12 cellular contexts compared by ENCODE assay signal in the genomic region with DNA sequence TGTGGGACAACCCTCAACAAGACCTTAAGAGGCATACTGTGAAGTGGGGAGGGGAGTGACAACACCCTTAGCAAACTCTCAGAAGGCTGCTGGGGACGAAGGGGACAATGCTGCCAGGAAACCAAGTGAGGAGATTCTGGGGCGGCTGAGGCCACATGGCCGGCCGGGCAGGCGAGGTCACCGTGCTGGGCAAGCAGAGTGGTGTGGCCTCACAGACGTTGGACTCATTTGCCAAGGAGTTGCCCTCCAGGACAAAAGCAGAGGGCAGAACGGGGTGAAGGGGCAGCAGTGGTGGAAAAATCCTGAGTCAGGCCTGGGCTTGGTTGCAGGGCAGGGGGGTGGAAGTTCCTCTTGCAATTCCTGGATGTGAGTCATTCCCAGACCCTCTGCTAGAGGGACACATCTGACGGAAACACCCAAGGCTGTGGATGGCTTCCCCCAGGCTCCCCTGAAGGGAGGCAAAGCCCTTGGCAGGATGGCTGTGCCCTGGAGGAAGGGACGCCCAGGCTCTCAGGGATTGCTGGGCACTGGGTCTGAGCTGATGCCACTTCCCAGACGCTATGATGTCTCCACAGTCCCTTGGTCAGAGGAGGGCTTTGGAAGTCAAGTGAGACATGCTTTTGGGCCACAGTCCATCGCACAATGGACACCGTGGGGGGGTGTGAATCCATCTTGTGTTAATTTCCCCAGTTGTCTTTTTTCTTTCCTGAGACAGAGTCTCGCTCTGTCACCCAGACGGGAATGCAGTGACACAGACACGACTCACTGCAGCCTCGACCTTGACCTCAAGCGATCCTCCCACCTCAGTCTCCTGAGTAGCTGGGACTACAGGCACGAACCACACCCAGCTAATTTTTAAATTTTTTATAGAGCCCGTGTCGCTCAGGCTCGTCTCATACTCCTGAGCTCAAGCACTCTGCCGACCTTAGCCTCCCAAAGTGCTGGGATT. TPM values are rescaled to one million over a fixed set of nuclear protein-coding genes. Genes with fewer than 3 reads are reported as not detected.
A peak's percentile ranks its signal among the peaks of the same experiment; 100 is the strongest.
DNase-seq lines count a peak whose midpoint lies in the region; ATAC-seq and TF ChIP-seq lines count a peak whose summit lies in the region.
"Had no signal": no experiment of that assay in that cellular context is flagged by ENCODE, and none has a peak within 500 bp of the region (broad histone marks: within the 10 kb centered on the region; RNA-seq: fewer than 3 reads in every experiment).

No MANE protein-coding gene starts in this region.

- BruUV-seq in PC-3 (replicated peaks; lab: Mats Ljungman, UMichigan), result TSS peak; percentile 60

- H4K8ac ChIP-seq in mesenchymal stem cell (ENCODE audit: low read length), result peak overlapping the region; percentile 91

- no peaks in the 10 kb centered on the region for H3F3A ChIP-seq in PC-3 (ENCODE audit: low read length, unreplicated experiment)

- CTCF ChIA-PET in PC-3 (lab: Charles Lee), result no interaction called here

- intact Hi-C loops in PC-3 (cut with micrococcal nuclease), result no loop called here

- H2BK5ac ChIP-seq in mesenchymal stem cell (ENCODE audit: low read depth, low read length, poor library complexity, severe bottlenecking), result no peak overlapping the region

- peak overlapping the region; percentile 77 for H2AFZ ChIP-seq in PC-3 (ENCODE audit: low read length)
- no peak overlapping the region for H2AFZ ChIP-seq in mesenchymal stem cell (ENCODE audit: low read depth, low read length)
- H2AFZ ChIP-seq in hepatocyte, result no peak overlapping the region
- H2AFZ ChIP-seq: GM23338 had no signal

- POLR2A ChIA-PET in PC-3 (lab: Charles Lee; ENCODE audit: unreplicated experiment), result no interaction called here

- H4K20me1 ChIP-seq in PC-3 (ENCODE audit: low read length) (no peaks in the 10 kb centered on the region), hepatocyte (ENCODE audit: insufficient read depth, poor library complexity, severe bottlenecking) (no peaks in the 10 kb centered on the region)

- H3K9me3 ChIP-seq in PC-3 (ENCODE audit: low read length), result no peaks in the 10 kb centered on the region
- H3K9me3 ChIP-seq in mesenchymal stem cell (ENCODE audit: control insufficient read depth, low read length), result no peaks in the 10 kb centered on the region
- no peaks in the 10 kb centered on the region for H3K9me3 ChIP-seq in hepatocyte (ENCODE audit: low read depth)

- H3K4me1 ChIP-seq in PC-3 (ENCODE audit: insufficient read depth, low read length) (peaks cover 19% of the 10 kb centered on the region), mesenchymal stem cell (ENCODE audit: control insufficient read depth, insufficient read depth, low read depth, low read length) (peaks cover 9% of the 10 kb centered on the region), hepatocyte (ENCODE audit: insufficient read depth) (no peaks in the 10 kb centered on the region)

- H3K14ac ChIP-seq in mesenchymal stem cell (ENCODE audit: low read length in 2 of 2), result peak overlapping the region in 1 of 2 experiments; percentile 13

- no peaks in the 10 kb centered on the region for H3K27me3 ChIP-seq in PC-3 (ENCODE audit: low read length)
- H3K27me3 ChIP-seq in mesenchymal stem cell (ENCODE audit: control insufficient read depth in 1 of 2, insufficient read depth in 1 of 2, low read length in 2 of 2), result peaks cover 0 to 18% of the 10 kb centered on the region in 2 experiments
- no peaks in the 10 kb centered on the region for H3K27me3 ChIP-seq in hepatocyte
- H3K27me3 ChIP-seq: brain microvascular endothelial cell had no signal

- H3K79me1 ChIP-seq in mesenchymal stem cell (replicated peaks; ENCODE audit: low read length, poor library complexity, severe bottlenecking), result no peaks in the 10 kb centered on the region

- no peak overlapping the region for H2BK120ac ChIP-seq in mesenchymal stem cell (ENCODE audit: low read depth, low read length)

- H3K4ac ChIP-seq in mesenchymal stem cell (ENCODE audit: low read depth in 1 of 2, low read length in 2 of 2), result peak overlapping the region in 1 of 2 experiments; percentile 28

- 57% methylated on average over 23 of the region's 23 CpGs for WGBS in mesenchymal stem cell
- WGBS in hepatocyte (ENCODE audit: low lambda C conversion rate, missing lambda C conversion rate), result 80% methylated on average over 23 of the region's 23 CpGs

- H3K27ac ChIP-seq in PC-3 (ENCODE audit: low read length), result peak overlapping the region; percentile 93
- H3K27ac ChIP-seq in mesenchymal stem cell (ENCODE audit: low read length, poor library complexity, severe bottlenecking), result no peak overlapping the region
- no peak overlapping the region for H3K27ac ChIP-seq in hepatocyte
- H3K27ac ChIP-seq: brain microvascular endothelial cell had no signal

- H2BK12ac ChIP-seq in mesenchymal stem cell (ENCODE audit: low read length in 2 of 2), result peak overlapping the region; percentile 17 to 76

- DNase-seq in A172 (ENCODE audit: low spot score), result peak; percentile 61
- peak; percentile 73 for DNase-seq in PC-3
- peak; percentile 66 for DNase-seq in fibroblast of gingiva (ENCODE audit: low read depth)
- peak; percentile 76 for DNase-seq in mesenchymal stem cell
- DNase-seq in hepatocyte (ENCODE audit: low spot score), result no peak
- DNase-seq in effector CD8-positive, alpha-beta T cell (lab: John Stamatoyannopoulos, UW), result no peak
- DNase-seq: activated CD4-positive, alpha-beta T cell treated with anti-CD3 and anti-CD28 coated beads, Interleukin-2, amount 10 ng/mL, durations not matched to agents 7 days and 5 days; brain microvascular endothelial cell; NCI-H748 treated with DMSO at 0.1 percent for 48 hours had no signal

- peak overlapping the region; percentile 64 to 73 for H3K18ac ChIP-seq in mesenchymal stem cell (ENCODE audit: low read depth in 1 of 2, low read length in 2 of 2)

- peak overlapping the region; percentile 23 for H4K91ac ChIP-seq in mesenchymal stem cell (ENCODE audit: low read length)

- H3K23ac ChIP-seq in mesenchymal stem cell (ENCODE audit: low read length in 2 of 2), result no peak overlapping the region

- no peak overlapping the region for H2AK5ac ChIP-seq in mesenchymal stem cell (ENCODE audit: low read length, severe bottlenecking)

- H3K4me3 ChIP-seq in PC-3 (ENCODE audit: low read length) (peak overlapping the region; percentile 31; the same call in 1 of the 2 replicates), mesenchymal stem cell (ENCODE audit: insufficient read depth in 1 of 2, low read depth in 1 of 2, low read length in 2 of 2) (no peak overlapping the region), hepatocyte (no peak overlapping the region)
- H3K4me3 ChIP-seq: GM23338 had no signal

- TF ChIP-seq CTCF in PC-3 (conservative IDR thresholded peaks at IDR 0.05; ENCODE audit: low read depth, low read length) (no peak), hepatocyte (IDR thresholded peaks at IDR 0.05; ENCODE audit: poor library complexity) (no peak)

- no peak overlapping the region for H2BK15ac ChIP-seq in mesenchymal stem cell (ENCODE audit: low read depth, poor library complexity, severe bottlenecking)

- H3K4me2 ChIP-seq in PC-3 (ENCODE audit: low read length), result peak overlapping the region; percentile 73
- no peak overlapping the region for H3K4me2 ChIP-seq in mesenchymal stem cell (ENCODE audit: low read length, poor library complexity, severe bottlenecking)
- no peak overlapping the region for H3K4me2 ChIP-seq in hepatocyte
- H3K4me2 ChIP-seq: GM23338 had no signal

- H3K36me3 ChIP-seq in PC-3 (ENCODE audit: low read depth, low read length) (no peaks in the 10 kb centered on the region), mesenchymal stem cell (ENCODE audit: control insufficient read depth in 1 of 2, insufficient read depth in 2 of 2, low read depth in 1 of 2, low read length in 2 of 2) (no peaks in the 10 kb centered on the region), hepatocyte (replicated peaks; ENCODE audit: insufficient read depth, low read depth) (no peaks in the 10 kb centered on the region)
- H3K36me3 ChIP-seq: brain microvascular endothelial cell had no signal

- H3K9ac ChIP-seq in PC-3 (ENCODE audit: low read length) (peak overlapping the region; percentile 49; the same call in 1 of the 2 replicates), mesenchymal stem cell (ENCODE audit: low read length) (no peak overlapping the region)

- H3K79me2 ChIP-seq in PC-3 (ENCODE audit: low read length), result no peaks in the 10 kb centered on the region
- H3K79me2 ChIP-seq in hepatocyte, result no peaks in the 10 kb centered on the region

- no peaks in the 10 kb centered on the region for H3K9me2 ChIP-seq in PC-3 (replicated peaks; ENCODE audit: low read length)
- no peaks in the 10 kb centered on the region for H3K9me2 ChIP-seq in hepatocyte (replicated peaks; ENCODE audit: insufficient read depth)

- ATAC-seq in PC-3 (peak; percentile 84), GM21515 (IDR thresholded peaks at IDR 0.05; ENCODE audit: unreplicated experiment) (no peak), HG02678 (IDR thresholded peaks at IDR 0.05; ENCODE audit: unreplicated experiment) (no peak)
- ATAC-seq: GM23338 had no signal

RNA-seq across cellular contexts. Expression of gene SHANK3, which starts 16.2 kb away (rescaled TPM):
- total RNA-seq in A172 (2014; rRNA removed; shearing (Covaris generic)), result 0.84 and 0.98 TPM in 2 replicates
- total RNA-seq in PC-3 (2014; rRNA removed), result 3.7 and 6.8 TPM in 2 replicates
- 2.1 TPM for polyA plus RNA-seq in mesenchymal stem cell (2013, experiment 1 of 2)
- 2.1 TPM for polyA plus RNA-seq in mesenchymal stem cell (2013, experiment 2 of 2)
- 2.4 and 2.9 TPM in 2 replicates for total RNA-seq in hepatocyte
- polyA plus RNA-seq in hepatocyte, result 1.9 and 2.6 TPM in 2 replicates

RNA-seq across cellular contexts. Expression of gene ARSA, which starts 28.4 kb away (rescaled TPM):
- total RNA-seq in A172 (2014; rRNA removed; shearing (Covaris generic)), result 12.8 and 14.3 TPM in 2 replicates
- total RNA-seq in PC-3 (2014; rRNA removed) (11.3 and 16.7 TPM in 2 replicates), hepatocyte (26.2 and 31.3 TPM in 2 replicates)
- 31.0 TPM for polyA plus RNA-seq in mesenchymal stem cell (2013, experiment 1 of 2)
- polyA plus RNA-seq in mesenchymal stem cell (2013, experiment 2 of 2), result 30.2 TPM
- polyA plus RNA-seq in hepatocyte, result 20.6 and 29.2 TPM in 2 replicates

RNA-seq across cellular contexts. Expression of gene MAPK8IP2, which starts 55.8 kb away (rescaled TPM):
- 7.9 and 10.8 TPM in 2 replicates for total RNA-seq in A172 (2014; rRNA removed; shearing (Covaris generic))
- total RNA-seq in PC-3 (2014; rRNA removed) (1.2 and 1.5 TPM in 2 replicates), hepatocyte (1.0 and 1.6 TPM in 2 replicates)
- polyA plus RNA-seq in mesenchymal stem cell (2013, experiment 1 of 2), result 0.87 TPM
- 0.78 TPM for polyA plus RNA-seq in mesenchymal stem cell (2013, experiment 2 of 2)
- 3.8 and 4.0 TPM in 2 replicates for polyA plus RNA-seq in hepatocyte

Comparison
In these comparisons a context has a peak if more than half of its experiments do, and no peak if none do; other contexts are left out.
1. DNase-seq: peak in A172 (single experiment), PC-3 (single experiment), fibroblast of gingiva (single experiment) and mesenchymal stem cell (single experiment); none in hepatocyte (single experiment) and effector CD8-positive, alpha-beta T cell (single experiment).